ENCODE assay signal across 1 cellular context in genomic region chr22:27088026-27088425, GRCh38.
TF ChIP-seq lines count a peak whose summit lies in the region.

No MANE protein-coding gene starts in this region.

TF ChIP-seq in IMR-90, 13 proteins besides CTCF, POLR2A, EP300 and RAD21 (continued from another document):
- TF ChIP-seq RFX5 (IDR thresholded peaks at IDR 0.05; ENCODE audit: low read depth, low read length) = no peak
- TF ChIP-seq MAFK (IDR thresholded peaks at IDR 0.05; ENCODE audit: low read depth, low read length) = no peak
- no peak for TF ChIP-seq FOS (IDR thresholded peaks at IDR 0.05; ENCODE audit: low read depth, low read length)
- TF ChIP-seq BHLHE40 (IDR thresholded peaks at IDR 0.05; ENCODE audit: low read depth, low read length) = no peak
